27 cellular contexts compared by ENCODE assay signal in genomic region chr10:13118784-13119133, GRCh38. TPM values are rescaled to one million over a fixed set of nuclear protein-coding genes. Genes with fewer than 3 reads are reported as not detected.
DNase-seq lines count a peak whose midpoint lies in the region; ATAC-seq and TF ChIP-seq lines count a peak whose summit lies in the region.
"Had no signal": no experiment of that assay in that cellular context is flagged by ENCODE, and none has a peak within 500 bp of the region (broad histone marks: within the 10 kb centered on the region; RNA-seq: fewer than 3 reads in every experiment).

No MANE protein-coding gene starts in this region.

- H4K8ac ChIP-seq in neuronal stem cell (ENCODE audit: low read depth, low read length), result no peak overlapping the region

- H3K27ac ChIP-seq in BLaER1 (peak overlapping the region; percentile 55; the same call in 1 of the 2 replicates), cingulate gyrus (ENCODE audit: low read depth, low read length) (peak overlapping the region; percentile 13), neuronal stem cell (replicated peaks; ENCODE audit: low read length) (no peak overlapping the region)
- H3K27ac ChIP-seq in CD4-positive, alpha-beta memory T cell (ENCODE audit: low read depth, low read length), result no peak overlapping the region
- H3K27ac ChIP-seq: body of pancreas, coronary artery, esophagus squamous epithelium, SK-N-MC, vagina, WERI-Rb-1 had no signal

- H4K20me1 ChIP-seq in BLaER1, result no peaks in the 10 kb centered on the region

- H3K4me2 ChIP-seq in BLaER1, result peak overlapping the region; percentile 78
- no peak overlapping the region for H3K4me2 ChIP-seq in neuronal stem cell (ENCODE audit: insufficient read depth, low read length, poor library complexity, severe bottlenecking)

- no peak overlapping the region for H2BK5ac ChIP-seq in neuronal stem cell (ENCODE audit: low read length)

- no peak overlapping the region for H3K23ac ChIP-seq in neuronal stem cell (ENCODE audit: low read depth, low read length, poor library complexity)

- TF ChIP-seq CTCF in glutamatergic neuron (IDR thresholded peaks at IDR 0.05; ENCODE audit: partially characterized antibody, unreplicated experiment), result no peak

- no peak overlapping the region for H4K91ac ChIP-seq in neuronal stem cell (ENCODE audit: low read depth, low read length, poor library complexity)

- H2AK5ac ChIP-seq in neuronal stem cell (ENCODE audit: low read depth, low read length), result no peak overlapping the region

- peak overlapping the region; percentile 35 for H2AFZ ChIP-seq in neuronal stem cell (ENCODE audit: low read length)

- H3K36me3 ChIP-seq in BLaER1 (peaks cover 53% of the 10 kb centered on the region), neuronal stem cell (replicated peaks in 1 of 2; ENCODE audit: control insufficient read depth in 2 of 2, insufficient read depth in 2 of 2, low read length in 2 of 2) (no peaks in the 10 kb centered on the region)
- H3K36me3 ChIP-seq in CD4-positive, alpha-beta memory T cell (ENCODE audit: insufficient read depth, low read length), result peaks cover 74% of the 10 kb centered on the region
- H3K36me3 ChIP-seq: WERI-Rb-1 had no signal

- POLR2A ChIA-PET in CD4-positive, alpha-beta memory T cell (lab: Charles Lee; ENCODE audit: partially characterized antibody), result interaction anchor here (1.4 to 2.1 kb wide), 3 partner anchors 9 to 19 kb away, joined by 5 to 9 read pairs (median 8); partner anchors contain the start of gene OPTN

- H3K36me3 Mint-ChIP-seq in CD4-positive, alpha-beta memory T cell, result peaks cover 77 to 80% of the 10 kb centered on the region in 2 donors
- H3K36me3 Mint-ChIP-seq in glutamatergic neuron (ENCODE audit: unreplicated experiment), result peaks cover 6% of the 10 kb centered on the region

- H2BK12ac ChIP-seq in neuronal stem cell (ENCODE audit: low read length), result no peak overlapping the region

- H3K9me3 ChIP-seq in BLaER1 (no peaks in the 10 kb centered on the region), neuronal stem cell (replicated peaks in 1 of 2; ENCODE audit: control insufficient read depth in 2 of 2, insufficient read depth in 1 of 2, low read depth in 1 of 2, low read length in 2 of 2) (no peaks in the 10 kb centered on the region)
- no peaks in the 10 kb centered on the region for H3K9me3 ChIP-seq in CD4-positive, alpha-beta memory T cell (ENCODE audit: control insufficient read depth in 1 of 2, low read length in 2 of 2)
- H3K9me3 ChIP-seq: body of pancreas, esophagus squamous epithelium, vagina had no signal

- H3K27me3 Mint-ChIP-seq in CD4-positive, alpha-beta memory T cell, result no peaks in the 10 kb centered on the region
- peaks cover 2% of the 10 kb centered on the region for H3K27me3 Mint-ChIP-seq in glutamatergic neuron (ENCODE audit: unreplicated experiment)
- H3K27me3 Mint-ChIP-seq: activated naive CD8-positive, alpha-beta T cell treated with anti-CD3 and anti-CD28 coated beads, Interleukin-2, amount 50 U/mL, for 24 hours had no signal

- peak overlapping the region in 4 of 7 donors; percentile 33 to 63 (median 50) for H3K27ac Mint-ChIP-seq in CD4-positive, alpha-beta memory T cell
- H3K27ac Mint-ChIP-seq in glutamatergic neuron (ENCODE audit: unreplicated experiment), result no peak overlapping the region
- H3K27ac Mint-ChIP-seq: activated naive CD8-positive, alpha-beta T cell treated with anti-CD3 and anti-CD28 coated beads, Interleukin-2, amount 50 U/mL, for 24 hours; CD8-positive, alpha-beta T cell; endodermal cell had no signal

- no peak for ATAC-seq in GM21423 (IDR thresholded peaks at IDR 0.05; ENCODE audit: unreplicated experiment)
- ATAC-seq: body of pancreas; CD8-positive, alpha-beta T cell had no signal

- H2BK120ac ChIP-seq in neuronal stem cell (ENCODE audit: low read depth, low read length), result no peak overlapping the region

- H3K4me3 Mint-ChIP-seq in CD4-positive, alpha-beta memory T cell, result peak overlapping the region in 1 of 8 donors; percentile 55
- no peak overlapping the region for H3K4me3 Mint-ChIP-seq in glutamatergic neuron (ENCODE audit: unreplicated experiment)
- H3K4me3 Mint-ChIP-seq: activated naive CD8-positive, alpha-beta T cell treated with anti-CD3 and anti-CD28 coated beads, Interleukin-2, amount 50 U/mL, for 24 hours; CD8-positive, alpha-beta T cell; endodermal cell had no signal

- intact Hi-C loops in CD4-positive, alpha-beta memory T cell (cut with micrococcal nuclease), result no loop called here

- H2BK15ac ChIP-seq in neuronal stem cell (ENCODE audit: low read length), result no peak overlapping the region

- H3K18ac ChIP-seq in neuronal stem cell (ENCODE audit: low read length), result no peak overlapping the region

- no peaks in the 10 kb centered on the region for H3K79me1 ChIP-seq in neuronal stem cell (ENCODE audit: low read depth, low read length)

- no peak overlapping the region for H3K14ac ChIP-seq in neuronal stem cell (ENCODE audit: low read length)

- peaks cover 33% of the 10 kb centered on the region for H3K4me1 ChIP-seq in BLaER1
- H3K4me1 ChIP-seq in CD4-positive, alpha-beta memory T cell (ENCODE audit: insufficient read depth, low read length), result peaks cover 17% of the 10 kb centered on the region
- H3K4me1 ChIP-seq in neuronal stem cell (ENCODE audit: control insufficient read depth in 2 of 2, insufficient read depth in 1 of 2, low read depth in 1 of 2, low read length in 2 of 2), result no peaks in the 10 kb centered on the region

- no peaks in the 10 kb centered on the region for H3K9me3 Mint-ChIP-seq in CD4-positive, alpha-beta memory T cell
- no peaks in the 10 kb centered on the region for H3K9me3 Mint-ChIP-seq in glutamatergic neuron (ENCODE audit: unreplicated experiment)
- H3K9me3 Mint-ChIP-seq: activated naive CD8-positive, alpha-beta T cell treated with anti-CD3 and anti-CD28 coated beads, Interleukin-2, amount 50 U/mL, for 24 hours; CD8-positive, alpha-beta T cell had no signal

- no CpG with 5 or more reads among the region's 1 CpG for WGBS in neuronal stem cell (ENCODE audit: extremely low coverage in 2 of 2, insufficient read length in 2 of 2, insufficient replicate concordance in 1 of 2), 2 donors

- H3K27me3 ChIP-seq in BLaER1 (no peaks in the 10 kb centered on the region), neuronal stem cell (ENCODE audit: control insufficient read depth in 3 of 3, insufficient read depth in 3 of 3, low read depth in 1 of 3, low read length in 3 of 3) (no peaks in the 10 kb centered on the region)
- H3K27me3 ChIP-seq in CD4-positive, alpha-beta memory T cell (ENCODE audit: insufficient read depth, low read length), result no peaks in the 10 kb centered on the region
- H3K27me3 ChIP-seq: body of pancreas, esophagus squamous epithelium, vagina had no signal

- DNase-seq in CD4-positive, alpha-beta memory T cell, result no peak
- DNase-seq in neuronal stem cell (ENCODE audit: low spot score) (no peak), A172 (ENCODE audit: low spot score) (no peak), glutamatergic neuron (no peak)
- DNase-seq: activated CD4-positive, alpha-beta T cell treated with anti-CD3 and anti-CD28 coated beads, Interleukin-2, amount 50 U/mL, for 1 hour; activated CD8-positive, alpha-beta memory T cell treated with anti-CD3 and anti-CD28 coated beads, Interleukin-2, amount 50 U/mL, for 4 hours; activated effector memory CD4-positive, alpha-beta T cell treated with anti-CD3 and anti-CD28 coated beads, Interleukin-2, amount 50 U/mL, for 16 hours; activated naive CD8-positive, alpha-beta T cell treated with anti-CD3 and anti-CD28 coated beads, Interleukin-2, amount 50 U/mL, for 24 hours; body of pancreas; CD8-positive, alpha-beta T cell; DMS153; endodermal cell; esophagus squamous epithelium; mammary epithelial cell; NCI-H1092 treated with DMSO at 0.1 percent for 48 hours; NCI-H1930; NCI-H69; small intestine; stimulated activated CD4-positive, alpha-beta T cell treated with anti-CD3 and anti-CD28 coated beads, Interleukin-2, amount 100 ng/mL, for 24 hours; T-helper 9 cell; WERI-Rb-1 had no signal

- no peak overlapping the region for H3K4me3 ChIP-seq in BLaER1
- H3K4me3 ChIP-seq in CD4-positive, alpha-beta memory T cell (ENCODE audit: low read length in 2 of 2), result no peak overlapping the region
- no peak overlapping the region for H3K4me3 ChIP-seq in neuronal stem cell (ENCODE audit: low read length in 2 of 2)
- H3K4me3 ChIP-seq: body of pancreas, coronary artery, esophagus squamous epithelium, SK-N-MC, vagina had no signal

- H3K9ac ChIP-seq in BLaER1 (no peak overlapping the region; the same call in 1 of the 2 replicates), neuronal stem cell (ENCODE audit: low read depth, low read length, poor library complexity) (no peak overlapping the region)

- no peak overlapping the region for H3K4ac ChIP-seq in neuronal stem cell (ENCODE audit: low read length)

- peaks cover 25 to 37% (median 28%) of the 10 kb centered on the region in 4 donors for H3K4me1 Mint-ChIP-seq in CD4-positive, alpha-beta memory T cell
- H3K4me1 Mint-ChIP-seq in glutamatergic neuron (ENCODE audit: low read depth, unreplicated experiment), result no peaks in the 10 kb centered on the region

- CTCF ChIA-PET in CD4-positive, alpha-beta memory T cell (lab: Charles Lee; ENCODE audit: partially characterized antibody), result interaction anchor here (1.8 kb wide), 1 partner anchor 184 kb away, joined by 5 read pairs; no protein-coding TSS in a partner anchor

RNA-seq across cellular contexts. Expression of gene OPTN, which starts 18.8 kb away (rescaled TPM):
- total RNA-seq in CD4-positive, alpha-beta memory T cell, result 100 to 1,000 TPM; 148 TPM
- 100 to 1,000 TPM in 1 of 2 donors, 10 to 100 TPM in 1; 40.3 to 101 TPM for polyA plus RNA-seq in CD4-positive, alpha-beta memory T cell
- 11.0 TPM for polyA plus RNA-seq in neuronal stem cell (2013, experiment 1 of 2)
- polyA plus RNA-seq in neuronal stem cell (2013, experiment 2 of 2), result 11.0 TPM
- total RNA-seq in A172 (2014; rRNA removed; shearing (Covaris generic)), result 73.9 and 76.6 TPM in 2 replicates
- total RNA-seq in glutamatergic neuron (ENCODE audit: unreplicated experiment), result 90.6 TPM

RNA-seq across cellular contexts. Expression of gene MCM10, which starts 42.6 kb away (rescaled TPM):
- under 1 TPM in 1 of 2 experiments, not detected in 1; 0.17 TPM for total RNA-seq in CD4-positive, alpha-beta memory T cell
- not detected for polyA plus RNA-seq in CD4-positive, alpha-beta memory T cell
- polyA plus RNA-seq in neuronal stem cell (2013, experiment 1 of 2), result 17.7 TPM
- polyA plus RNA-seq in neuronal stem cell (2013, experiment 2 of 2), result 18.3 TPM
- 33.6 and 34.4 TPM in 2 replicates for total RNA-seq in A172 (2014; rRNA removed; shearing (Covaris generic))
- 5.0 TPM for total RNA-seq in glutamatergic neuron (ENCODE audit: unreplicated experiment)

Comparison
In these comparisons a context has a peak if more than half of its experiments do, and no peak if none do; other contexts are left out.
1. H3K27ac ChIP-seq: peak in BLaER1 (single experiment) and cingulate gyrus (single experiment); none in CD4-positive, alpha-beta memory T cell (single experiment) and neuronal stem cell (single experiment).